ENCODE assay signal across 13 cellular contexts in genomic region chr14:21307641-21308040, GRCh38. TPM values are rescaled to one million over a fixed set of nuclear protein-coding genes. Genes with fewer than 3 reads are reported as not detected.
DNase-seq lines count a peak whose midpoint lies in the region; ATAC-seq and TF ChIP-seq lines count a peak whose summit lies in the region.
"Had no signal": no experiment of that assay in that cellular context is flagged by ENCODE, and none has a peak within 500 bp of the region (broad histone marks: within the 10 kb centered on the region; RNA-seq: fewer than 3 reads in every experiment).

No MANE protein-coding gene starts in this region.

- peaks cover 5% of the 10 kb centered on the region for H3K27me3 Mint-ChIP-seq in neural progenitor cell (ENCODE audit: insufficient read depth, low read depth)

- H3K9me3 ChIP-seq in DOHH2 (ENCODE audit: control insufficient read depth, insufficient read depth, low read length) (no peaks in the 10 kb centered on the region), MM.1S (replicated peaks; ENCODE audit: insufficient read depth, low read length) (no peaks in the 10 kb centered on the region), endocrine pancreas (ENCODE audit: control insufficient read depth, low read length) (no peaks in the 10 kb centered on the region), neural progenitor cell (ENCODE audit: low read depth) (no peaks in the 10 kb centered on the region)
- H3K9me3 ChIP-seq: sigmoid colon had no signal

- H4K20me1 ChIP-seq in DOHH2 (ENCODE audit: control insufficient read depth, insufficient read depth, low read depth, low read length) (no peaks in the 10 kb centered on the region), MM.1S (ENCODE audit: insufficient read depth, low read length) (no peaks in the 10 kb centered on the region), neural progenitor cell (ENCODE audit: low read depth) (no peaks in the 10 kb centered on the region)

- H3K27ac Mint-ChIP-seq in neural progenitor cell, result no peak overlapping the region

- H2AFZ ChIP-seq in MM.1S (ENCODE audit: low read length) (no peak overlapping the region), neural progenitor cell (replicated peaks) (peak overlapping the region; percentile 96)

- H3K36me3 Mint-ChIP-seq in neural progenitor cell, result no peaks in the 10 kb centered on the region

- H3K4me1 Mint-ChIP-seq in neural progenitor cell, result peaks cover 26% of the 10 kb centered on the region

- H3K4me2 ChIP-seq in DOHH2 (ENCODE audit: low read length) (peak overlapping the region; percentile 98), MM.1S (ENCODE audit: low read depth, low read length) (peak overlapping the region; percentile 69), neural progenitor cell (peak overlapping the region; percentile 83)

- no peaks in the 10 kb centered on the region for H3K27me3 ChIP-seq in DOHH2 (ENCODE audit: control insufficient read depth, low read length)
- H3K27me3 ChIP-seq in MM.1S (replicated peaks; ENCODE audit: insufficient read depth, low read length), result no peaks in the 10 kb centered on the region
- H3K27me3 ChIP-seq in endocrine pancreas (ENCODE audit: control insufficient read depth, insufficient read depth, low read length), result no peaks in the 10 kb centered on the region
- no peaks in the 10 kb centered on the region for H3K27me3 ChIP-seq in neural progenitor cell

- peak overlapping the region; percentile 89 for H3K27ac ChIP-seq in DOHH2 (ENCODE audit: low read depth, low read length)
- H3K27ac ChIP-seq in MM.1S (ENCODE audit: low read length), result peak overlapping the region; percentile 84; the same call in 1 of the 2 replicates
- H3K27ac ChIP-seq in neural progenitor cell, result no peak overlapping the region

- peak overlapping the region; percentile 78 for H3K4me3 Mint-ChIP-seq in neural progenitor cell

- no peak for DNase-seq in MM.1S
- no peak for DNase-seq in neural progenitor cell (ENCODE audit: low spot score)
- DNase-seq in central memory CD4-positive, alpha-beta T cell, result no peak
- DNase-seq: activated CD4-positive, alpha-beta T cell treated with anti-CD3 and anti-CD28 coated beads, Interleukin-2, amount 50 U/mL, for 1 hour; activated gamma-delta T cell treated with Interleukin-2 at 50 U/mL for 16 hours; caudate nucleus; sigmoid colon had no signal

- H3K4me1 ChIP-seq in DOHH2 (ENCODE audit: control insufficient read depth, low read length) (peaks cover 38% of the 10 kb centered on the region), MM.1S (ENCODE audit: low read length) (peaks cover 7% of the 10 kb centered on the region; the same call in 1 of the 2 replicates), endocrine pancreas (ENCODE audit: control insufficient read depth, insufficient read depth, low read length) (peaks cover 10% of the 10 kb centered on the region), neural progenitor cell (peaks cover 19% of the 10 kb centered on the region)

- H3K9ac ChIP-seq in MM.1S (ENCODE audit: low read length) (no peak overlapping the region; the same call in 1 of the 2 replicates), endocrine pancreas (ENCODE audit: control insufficient read depth, insufficient read depth, low read length) (no peak overlapping the region), neural progenitor cell (no peak overlapping the region)

- H3K79me2 ChIP-seq in DOHH2 (ENCODE audit: control insufficient read depth, low read length), result no peaks in the 10 kb centered on the region; the same call in 1 of the 2 replicates
- H3K79me2 ChIP-seq in MM.1S (ENCODE audit: low read length), result no peaks in the 10 kb centered on the region
- no peaks in the 10 kb centered on the region for H3K79me2 ChIP-seq in neural progenitor cell (ENCODE audit: low read depth)

- ATAC-seq in HG03520 (IDR thresholded peaks at IDR 0.05; ENCODE audit: unreplicated experiment) (no peak), HG02973 (IDR thresholded peaks at IDR 0.05; ENCODE audit: unreplicated experiment) (no peak)

- peak overlapping the region; percentile 85 for H3K4me3 ChIP-seq in DOHH2 (ENCODE audit: low read length)
- peak overlapping the region; percentile 54 for H3K4me3 ChIP-seq in MM.1S (ENCODE audit: low read length)
- peak overlapping the region; percentile 75 for H3K4me3 ChIP-seq in endocrine pancreas (ENCODE audit: control insufficient read depth, insufficient read depth, low read length)
- peak overlapping the region; percentile 60 for H3K4me3 ChIP-seq in neural progenitor cell

- TF ChIP-seq CTCF in DOHH2 (IDR thresholded peaks at IDR 0.05; ENCODE audit: low read depth, low read length, poor library complexity, severe bottlenecking) (no peak), MM.1S (IDR thresholded peaks at IDR 0.05; ENCODE audit: low read length) (no peak), neural progenitor cell (IDR thresholded peaks at IDR 0.05) (no peak)

- H3K36me3 ChIP-seq in DOHH2 (ENCODE audit: control insufficient read depth, low read length), result no peaks in the 10 kb centered on the region
- no peaks in the 10 kb centered on the region for H3K36me3 ChIP-seq in MM.1S (replicated peaks; ENCODE audit: insufficient read depth, low read length)
- no peaks in the 10 kb centered on the region for H3K36me3 ChIP-seq in endocrine pancreas (ENCODE audit: control insufficient read depth, insufficient read depth, low read length)
- H3K36me3 ChIP-seq in neural progenitor cell, result no peaks in the 10 kb centered on the region
- H3K36me3 ChIP-seq: sigmoid colon had no signal

- H3K9me3 Mint-ChIP-seq in neural progenitor cell, result no peaks in the 10 kb centered on the region

- H3F3A ChIP-seq in DOHH2 (ENCODE audit: control insufficient read depth, insufficient read depth) (peaks cover 23% of the 10 kb centered on the region), MM.1S (ENCODE audit: insufficient read depth, low read length) (peaks cover 10% of the 10 kb centered on the region), neural progenitor cell (ENCODE audit: low read depth) (peaks cover 35% of the 10 kb centered on the region)

- H3K9me2 ChIP-seq in DOHH2 (replicated peaks; ENCODE audit: control insufficient read depth, low read length), result no peaks in the 10 kb centered on the region
- H3K9me2 ChIP-seq in MM.1S (replicated peaks; ENCODE audit: insufficient read depth, low read length), result no peaks in the 10 kb centered on the region

RNA-seq across cellular contexts. Expression of gene RPGRIP1, which starts 27.8 kb away (rescaled TPM):
- total RNA-seq in neural progenitor cell (ENCODE audit: low replicate concordance), result 0.47 and 3.4 TPM in 2 replicates
- total RNA-seq: epithelial cell of proximal tubule, temporal lobe had no signal

RNA-seq across cellular contexts. Expression of gene HNRNPC, which starts 38.4 kb away (rescaled TPM):
- 1,681 and 1,872 TPM in 2 replicates for total RNA-seq in neural progenitor cell (ENCODE audit: low replicate concordance)
